Comparison of ENCODE assay signal across 8 cellular contexts in the genomic region with DNA sequence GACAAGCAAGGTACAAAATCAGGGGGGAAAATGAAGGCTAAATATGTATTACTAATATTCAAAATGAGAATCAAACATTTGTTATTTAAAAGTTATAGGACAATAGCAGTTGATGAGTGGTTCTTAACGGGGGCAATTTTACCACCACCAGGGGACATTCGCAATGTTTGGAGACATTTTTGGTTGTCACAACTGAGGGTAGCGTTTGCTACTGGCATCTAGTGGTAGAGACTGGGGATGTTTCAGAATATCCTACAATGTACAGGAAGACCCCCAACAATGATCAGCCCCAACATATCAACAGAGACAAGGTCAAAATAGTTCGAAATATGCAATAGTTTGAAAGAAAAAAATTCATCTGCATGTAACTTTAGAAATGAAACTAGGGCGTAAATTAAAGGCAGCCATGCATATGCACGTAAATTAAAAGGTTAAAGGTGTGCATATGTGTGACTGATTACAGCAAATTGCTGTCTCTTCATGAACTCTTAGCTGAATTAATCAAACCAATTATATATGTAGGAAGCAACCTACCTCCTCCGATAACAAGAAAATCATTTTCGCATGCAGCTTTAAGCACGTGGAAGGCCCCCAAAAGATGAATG.
A peak's percentile ranks its signal among the peaks of the same experiment; 100 is the strongest.
DNase-seq lines count a peak whose midpoint lies in the region; ATAC-seq and TF ChIP-seq lines count a peak whose summit lies in the region.

No MANE protein-coding gene starts in this region.

- no peaks in the 10 kb centered on the region for H3K9me2 ChIP-seq in hepatocyte (replicated peaks; ENCODE audit: insufficient read depth)

- H3K4me3 Mint-ChIP-seq in CD8-positive, alpha-beta T cell = no peak overlapping the region

- H3K27ac ChIP-seq in CD8-positive, alpha-beta T cell (ENCODE audit: low read depth, low read length) = no peak overlapping the region
- no peak overlapping the region for H3K27ac ChIP-seq in hepatocyte

- WGBS in hepatocyte (ENCODE audit: low lambda C conversion rate, missing lambda C conversion rate) = 62% methylated on average over 9 of the region's 9 CpGs

- no peak overlapping the region for H2AFZ ChIP-seq in hepatocyte

- H3K4me1 ChIP-seq in CD8-positive, alpha-beta T cell (ENCODE audit: insufficient read depth, low read length) = no peaks in the 10 kb centered on the region
- no peaks in the 10 kb centered on the region for H3K4me1 ChIP-seq in hepatocyte (ENCODE audit: insufficient read depth)

- no peaks in the 10 kb centered on the region for H3K9me3 Mint-ChIP-seq in CD8-positive, alpha-beta T cell

- H3K36me3 ChIP-seq in CD8-positive, alpha-beta T cell (ENCODE audit: insufficient read depth, low read length) = no peaks in the 10 kb centered on the region
- no peaks in the 10 kb centered on the region for H3K36me3 ChIP-seq in hepatocyte (replicated peaks; ENCODE audit: insufficient read depth, low read depth)

- peaks cover 2% of the 10 kb centered on the region for H3K4me1 Mint-ChIP-seq in CD8-positive, alpha-beta T cell (ENCODE audit: low read depth)

- no peak overlapping the region for H3K4me2 ChIP-seq in hepatocyte

- TF ChIP-seq POLR2A in GM18505 (IDR thresholded peaks at IDR 0.05; ENCODE audit: borderline replicate concordance, extremely low read depth, insufficient read depth, insufficient read length) = no peak

- ATAC-seq in CD8-positive, alpha-beta T cell = peak; percentile 78
- ATAC-seq in GM18505 (IDR thresholded peaks at IDR 0.05; ENCODE audit: unreplicated experiment) (peak; percentile 49), HG03175 (IDR thresholded peaks at IDR 0.05; ENCODE audit: unreplicated experiment) (peak; percentile 81), HG02970 (IDR thresholded peaks at IDR 0.05; ENCODE audit: low FRiP score, unreplicated experiment) (no peak), HG03571 (IDR thresholded peaks at IDR 0.05; ENCODE audit: unreplicated experiment) (no peak)

- intact Hi-C loops in CD8-positive, alpha-beta T cell (cut with DNase I, micrococcal nuclease) = loop anchor here (1.0 to 10.0 kb wide), 5 partner anchors 152 to 864 kb away; no protein-coding TSS in a partner anchor

- DNase-seq in CD8-positive, alpha-beta T cell = peak in 1 of 7 experiments; percentile 11
- DNase-seq in SW480 (ENCODE audit: low spot score) = peak; percentile 13
- no peak for DNase-seq in hepatocyte (ENCODE audit: low spot score)
- no peak for DNase-seq in 8988T

- CTCF ChIA-PET in CD8-positive, alpha-beta T cell (lab: Charles Lee) = interaction anchor here (0.6 to 9.8 kb wide), 10 partner anchors 7 to 642 kb away, joined by 3 to 91 read pairs (median 4); no protein-coding TSS in a partner anchor

- no peaks in the 10 kb centered on the region for H3K36me3 Mint-ChIP-seq in CD8-positive, alpha-beta T cell

- no peak overlapping the region for H3K27ac Mint-ChIP-seq in CD8-positive, alpha-beta T cell

- no peaks in the 10 kb centered on the region for H4K20me1 ChIP-seq in hepatocyte (ENCODE audit: insufficient read depth, poor library complexity, severe bottlenecking)

- no peaks in the 10 kb centered on the region for H3K79me2 ChIP-seq in hepatocyte

- H3K27me3 Mint-ChIP-seq in CD8-positive, alpha-beta T cell (ENCODE audit: low read depth) = peaks cover 7% of the 10 kb centered on the region

- H3K4me3 ChIP-seq in CD8-positive, alpha-beta T cell (ENCODE audit: low read depth, low read length) = no peak overlapping the region
- no peak overlapping the region for H3K4me3 ChIP-seq in hepatocyte

- POLR2A ChIA-PET in CD8-positive, alpha-beta T cell (lab: Charles Lee) = no interaction called here

- H3K27me3 ChIP-seq in CD8-positive, alpha-beta T cell (ENCODE audit: insufficient read depth, low read length) = no peaks in the 10 kb centered on the region
- no peaks in the 10 kb centered on the region for H3K27me3 ChIP-seq in hepatocyte

- TF ChIP-seq CTCF in CD8-positive, alpha-beta T cell (IDR thresholded peaks at IDR 0.05) = peak; percentile 71
- TF ChIP-seq CTCF in hepatocyte (IDR thresholded peaks at IDR 0.05; ENCODE audit: poor library complexity) = peak; percentile 59

- no peaks in the 10 kb centered on the region for H3K9me3 ChIP-seq in CD8-positive, alpha-beta T cell (ENCODE audit: low read length)
- no peaks in the 10 kb centered on the region for H3K9me3 ChIP-seq in hepatocyte (ENCODE audit: low read depth)

Comparison
In these comparisons a context has a peak if more than half of its experiments do, and no peak if none do; other contexts are left out.
1. ATAC-seq: peak in CD8-positive, alpha-beta T cell (single experiment), GM18505 (single experiment) and HG03175 (single experiment); none in HG02970 (single experiment) and HG03571 (single experiment).